17 cellular contexts compared by ENCODE assay signal in the genomic region with DNA sequence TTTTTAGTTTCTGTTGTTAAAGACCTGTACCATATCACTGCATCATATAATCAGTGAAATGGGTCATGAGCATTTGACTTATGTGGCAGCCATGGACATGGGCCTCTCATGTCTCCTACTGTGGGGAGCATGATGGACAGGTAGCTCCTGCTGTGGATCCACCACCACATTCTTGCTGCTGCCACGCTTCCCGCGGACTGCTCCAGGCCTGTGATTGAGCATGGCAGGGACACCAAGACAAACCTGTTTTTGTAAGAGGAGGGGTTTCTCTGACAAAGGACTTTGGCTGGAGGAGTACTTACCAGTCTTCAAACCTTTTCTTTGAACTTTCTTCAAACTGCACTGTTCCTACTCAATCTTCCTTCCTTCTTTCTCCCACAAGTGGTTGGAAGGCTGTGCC. TPM values are rescaled to one million over a fixed set of nuclear protein-coding genes. Genes with fewer than 3 reads are reported as not detected.
DNase-seq lines count a peak whose midpoint lies in the region; FAIRE-seq and TF ChIP-seq lines count a peak whose summit lies in the region.
"Had no signal": no experiment of that assay in that cellular context is flagged by ENCODE, and none has a peak within 500 bp of the region (broad histone marks: within the 10 kb centered on the region; RNA-seq: fewer than 3 reads in every experiment).

No MANE protein-coding gene starts in this region.

- H3K27me3 ChIP-seq in H1 (replicated peaks in 1 of 4; ENCODE audit: control insufficient read depth in 3 of 4, extremely low read depth in 1 of 4, insufficient read depth in 3 of 4, low read length in 3 of 4), result no peaks in the 10 kb centered on the region
- no peaks in the 10 kb centered on the region for H3K27me3 ChIP-seq in HAP-1 (ENCODE audit: low read depth)
- H3K27me3 ChIP-seq: BLaER1 had no signal

- peaks cover 0 to 5% (median 0%) of the 10 kb centered on the region in 4 experiments; a peak in 1 of 7 replicates for H3K4me1 ChIP-seq in H1 (replicated peaks in 1 of 4; ENCODE audit: control insufficient read depth in 3 of 4, insufficient read depth in 4 of 4, low read length in 3 of 4)
- 0 out of 2 replicates have a peak, but pooled peaks cover 2% of the 10 kb centered on the region for H3K4me1 ChIP-seq in HAP-1
- H3K4me1 ChIP-seq: BLaER1 had no signal

- no peak for TF ChIP-seq EP300 in H1 (IDR thresholded peaks at IDR 0.05; ENCODE audit: borderline replicate concordance in 1 of 2, low read depth in 2 of 2, low read length in 2 of 2)

- no peak overlapping the region for H3K27ac ChIP-seq in H1 (ENCODE audit: low read depth, low read length)
- H3K27ac ChIP-seq: BLaER1 had no signal

- H3K27me3 Mint-ChIP-seq in activated CD4-positive, alpha-beta T cell treated with anti-CD3 and anti-CD28 coated beads, Interleukin-2, amount 10 ng/mL, durations not matched to agents 24 days and 14 days, result peaks cover 36% of the 10 kb centered on the region
- no peaks in the 10 kb centered on the region for H3K27me3 Mint-ChIP-seq in mesothelial cell of epicardium (ENCODE audit: low read depth)
- peaks cover 4% of the 10 kb centered on the region for H3K27me3 Mint-ChIP-seq in HFFc6 (ENCODE audit: insufficient read depth)

- H2AK5ac ChIP-seq in H1 (ENCODE audit: low read depth, low read length), result no peak overlapping the region

- no peak overlapping the region for H3K9ac ChIP-seq in H1 (replicated peaks in 1 of 4; ENCODE audit: extremely low read depth in 1 of 4, low read depth in 3 of 4, low read length in 3 of 4)
- H3K9ac ChIP-seq: BLaER1 had no signal

- H3K23ac ChIP-seq in H1 (ENCODE audit: insufficient read length), result no peak overlapping the region

- H3K36me3 Mint-ChIP-seq in activated CD4-positive, alpha-beta T cell treated with anti-CD3 and anti-CD28 coated beads, Interleukin-2, amount 10 ng/mL, durations not matched to agents 24 days and 14 days (ENCODE audit: low read depth), result no peaks in the 10 kb centered on the region
- H3K36me3 Mint-ChIP-seq in mesothelial cell of epicardium (no peaks in the 10 kb centered on the region), HFFc6 (ENCODE audit: low read depth) (no peaks in the 10 kb centered on the region)
- H3K36me3 Mint-ChIP-seq: CD8-positive, alpha-beta memory T cell had no signal

- H3K4me1 Mint-ChIP-seq in activated CD4-positive, alpha-beta T cell treated with anti-CD3 and anti-CD28 coated beads, Interleukin-2, amount 10 ng/mL, durations not matched to agents 24 days and 14 days, result peaks cover 5% of the 10 kb centered on the region
- H3K4me1 Mint-ChIP-seq in mesothelial cell of epicardium (peaks cover 28% of the 10 kb centered on the region), HFFc6 (ENCODE audit: low read depth) (peaks cover 8% of the 10 kb centered on the region)
- H3K4me1 Mint-ChIP-seq: CD8-positive, alpha-beta memory T cell had no signal

- no peak for TF ChIP-seq RAD21 in H1 (IDR thresholded peaks at IDR 0.05 in 1 of 2, conservative IDR thresholded peaks at IDR 0.05 in 1 of 2; ENCODE audit: low read depth in 2 of 2, low read length in 2 of 2)

- H3K14ac ChIP-seq in H1 (ENCODE audit: insufficient read length), result no peak overlapping the region

- H3K4me2 ChIP-seq in H1 (ENCODE audit: insufficient read depth in 1 of 2, low read depth in 2 of 2, low read length in 2 of 2), result no peak overlapping the region
- H3K4me2 ChIP-seq: BLaER1 had no signal

- no peak for TF ChIP-seq CTCF in H1 (IDR thresholded peaks at IDR 0.05; ENCODE audit: control extremely low read depth in 1 of 3, insufficient read depth in 1 of 3, low read depth in 1 of 3, low read length in 3 of 3)
- no peak for TF ChIP-seq CTCF in mesothelial cell of epicardium (IDR thresholded peaks at IDR 0.05; ENCODE audit: unreplicated experiment)
- no peak for TF ChIP-seq CTCF in HFFc6 (IDR thresholded peaks at IDR 0.05)

- WGBS in H1 (ENCODE audit: extremely low coverage in 1 of 2, insufficient coverage in 1 of 2, insufficient read length in 1 of 2, insufficient replicate concordance in 2 of 2, low coverage in 1 of 2, low lambda C conversion rate in 2 of 2, missing lambda C conversion rate in 1 of 2), 2 experiments, result 89% methylated on average over 3 of the region's 3 CpGs; no CpG with 5 or more reads in 1 of the 2 experiments

- no peak overlapping the region for H2BK12ac ChIP-seq in H1 (ENCODE audit: low read depth, low read length)

- no peaks in the 10 kb centered on the region for H3K9me3 Mint-ChIP-seq in activated CD4-positive, alpha-beta T cell treated with anti-CD3 and anti-CD28 coated beads, Interleukin-2, amount 10 ng/mL, durations not matched to agents 24 days and 14 days
- H3K9me3 Mint-ChIP-seq in mesothelial cell of epicardium, result no peaks in the 10 kb centered on the region
- no peaks in the 10 kb centered on the region for H3K9me3 Mint-ChIP-seq in HFFc6
- H3K9me3 Mint-ChIP-seq: CD8-positive, alpha-beta memory T cell had no signal

- H2BK5ac ChIP-seq in H1 (ENCODE audit: low read depth, low read length), result no peak overlapping the region

- no peaks in the 10 kb centered on the region for H4K20me1 ChIP-seq in H1 (replicated peaks in 1 of 2; ENCODE audit: control insufficient read depth in 1 of 2, insufficient read depth in 2 of 2, low read length in 2 of 2)
- H4K20me1 ChIP-seq: BLaER1 had no signal

- CTCF ChIA-PET in H1 (lab: Charles Lee; ENCODE audit: partially characterized antibody), result no interaction called here

- no peak overlapping the region for H3K4me3 Mint-ChIP-seq in activated CD4-positive, alpha-beta T cell treated with anti-CD3 and anti-CD28 coated beads, Interleukin-2, amount 10 ng/mL, durations not matched to agents 24 days and 14 days
- H3K4me3 Mint-ChIP-seq in mesothelial cell of epicardium (no peak overlapping the region), HFFc6 (no peak overlapping the region)
- H3K4me3 Mint-ChIP-seq: CD8-positive, alpha-beta memory T cell had no signal

- H3K36me3 ChIP-seq in H1 (ENCODE audit: control insufficient read depth in 2 of 4, insufficient read depth in 4 of 4, low read length in 3 of 4) (no peaks in the 10 kb centered on the region), HAP-1 (replicated peaks) (no peaks in the 10 kb centered on the region)
- H3K36me3 ChIP-seq: BLaER1 had no signal

- no peak overlapping the region for H3K18ac ChIP-seq in H1 (ENCODE audit: extremely low read depth, low read length)

- peak; percentile 39 for FAIRE-seq in H1 (lab: Jason Lieb, UNC)
- FAIRE-seq: GM12878 had no signal

- no peak overlapping the region for H3K4me3 ChIP-seq in H1 (ENCODE audit: extremely low read depth in 1 of 4, insufficient read depth in 2 of 4, low read depth in 3 of 4, low read length in 4 of 4)
- no peak overlapping the region for H3K4me3 ChIP-seq in HAP-1
- H3K4me3 ChIP-seq: BLaER1, GM12878 had no signal

- H3K9me3 ChIP-seq in H1 (ENCODE audit: insufficient read depth in 2 of 2, low read depth in 1 of 2, low read length in 1 of 2), result no peaks in the 10 kb centered on the region
- H3K9me3 ChIP-seq in HAP-1, result no peaks in the 10 kb centered on the region
- H3K9me3 ChIP-seq: BLaER1 had no signal

- DNase-seq in activated CD4-positive, alpha-beta T cell treated with anti-CD3 and anti-CD28 coated beads, Interleukin-2, amount 10 ng/mL, durations not matched to agents 24 days and 14 days, result peak; percentile 44
- no peak for DNase-seq in activated CD4-positive, alpha-beta T cell treated with anti-CD3 and anti-CD28 coated beads for 1 hour
- DNase-seq in H1 (ENCODE audit: low read depth in 1 of 2, low spot score in 2 of 2), result no peak
- no peak for DNase-seq in mesothelial cell of epicardium (ENCODE audit: low spot score in 2 of 2, unreplicated experiment in 2 of 2)
- no peak for DNase-seq in HuH-7.5 (ENCODE audit: low spot score)
- DNase-seq in HFFc6, result no peak
- no peak for DNase-seq in HAP-1 (ENCODE audit: low spot score in 2 of 2)
- DNase-seq: 8988T; AML-193; CD8-positive, alpha-beta memory T cell; DMS 273 treated with DMSO at 0.1 percent for 48 hours had no signal

- intact Hi-C loops in activated CD4-positive, alpha-beta T cell treated with anti-CD3 and anti-CD28 coated beads, Interleukin-2, amount 10 ng/mL, durations not matched to agents 24 days and 14 days (cut with micrococcal nuclease), result loop anchor here (10.0 kb wide), 1 partner anchor 119 kb away; no protein-coding TSS in a partner anchor

- POLR2A ChIA-PET in H1 (lab: Charles Lee; ENCODE audit: partially characterized antibody), result no interaction called here

- no peak for TF ChIP-seq POLR2A in H1 (IDR thresholded peaks at IDR 0.05; ENCODE audit: control extremely low read depth in 1 of 2, low read depth in 2 of 2, low read length in 2 of 2)

- no peak overlapping the region for H4K8ac ChIP-seq in H1 (ENCODE audit: extremely low read depth, insufficient read depth, low read length)

- no peak overlapping the region for H3K27ac Mint-ChIP-seq in activated CD4-positive, alpha-beta T cell treated with anti-CD3 and anti-CD28 coated beads, Interleukin-2, amount 10 ng/mL, durations not matched to agents 24 days and 14 days
- H3K27ac Mint-ChIP-seq in mesothelial cell of epicardium (peak overlapping the region; percentile 44), HFFc6 (no peak overlapping the region)
- H3K27ac Mint-ChIP-seq: CD8-positive, alpha-beta memory T cell had no signal

- H3K23me2 ChIP-seq in H1 (ENCODE audit: low read depth, low read length), result no peaks in the 10 kb centered on the region

- H2AFZ ChIP-seq in H1 (ENCODE audit: low read length), result no peak overlapping the region

- in situ Hi-C loops in HAP-1 (cut with MboI; ENCODE audit: low sequenced_read_pairs), result no loop called here

- H2BK20ac ChIP-seq in H1 (ENCODE audit: low read length), result no peak overlapping the region

- no peak overlapping the region for H2BK120ac ChIP-seq in H1 (replicated peaks; ENCODE audit: low read depth, low read length)

- no peak overlapping the region for H3K4ac ChIP-seq in H1 (replicated peaks; ENCODE audit: insufficient read length, low read depth, low read length)

- H4K5ac ChIP-seq in H1 (ENCODE audit: insufficient read length, low read depth, low read length), result no peak overlapping the region

- no peak overlapping the region for H4K91ac ChIP-seq in H1 (replicated peaks; ENCODE audit: insufficient read length, low read length)

- no peak overlapping the region for H3K56ac ChIP-seq in H1 (replicated peaks; ENCODE audit: insufficient read length, low read depth, low read length)

- H3K79me1 ChIP-seq in H1 (ENCODE audit: low read depth, low read length), result no peaks in the 10 kb centered on the region

- no peaks in the 10 kb centered on the region for H3K79me2 ChIP-seq in H1 (ENCODE audit: control insufficient read depth in 1 of 2, insufficient read depth in 2 of 2, low read length in 2 of 2)

- no peak overlapping the region for H2BK15ac ChIP-seq in H1 (ENCODE audit: low read length)

RNA-seq across cellular contexts. Expression of gene P2RY14, which starts 17.9 kb away (rescaled TPM):
- 2.5 and 3.0 TPM in 2 replicates for total RNA-seq in activated CD4-positive, alpha-beta T cell treated with anti-CD3 and anti-CD28 coated beads, Interleukin-2, amount 10 ng/mL, durations not matched to agents 24 days and 14 days
- total RNA-seq in H1 (2021; fragmentation: NEBNext Ultra II Directional; extraction: Animal tissue kit (Norgen Biotek cat#: 25700)), result not detected in 2 replicates
- not detected in 2 replicates for polyA plus RNA-seq in H1 (2011; rRNA removed)
- not detected for polyA plus RNA-seq in H1 (2011; cell fraction: cytosol; rRNA removed)
- polyA plus RNA-seq in H1 (2011; cell fraction: nucleus; rRNA removed), result not detected
- 0.07 to 0.09 TPM in 2 of 4 replicates, not detected in the others for polyA plus RNA-seq in H1 (2012, experiment 1 of 2)
- not detected for polyA plus RNA-seq in H1 (2012, experiment 2 of 2)
- not detected for polyA plus RNA-seq in H1 (2013, experiment 1 of 2)
- not detected for polyA plus RNA-seq in H1 (2013, experiment 2 of 2)
- not detected in 2 replicates for polyA minus RNA-seq in H1 (2011; rRNA and poly(A)+ RNA removed)
- polyA minus RNA-seq in H1 (2011; cell fraction: cytosol; rRNA and poly(A)+ RNA removed), result not detected
- polyA minus RNA-seq in H1 (2011; cell fraction: nucleus; rRNA and poly(A)+ RNA removed), result not detected
- 0.11 TPM in 1 of 3 replicates, not detected in the others for total RNA-seq in mesothelial cell of epicardium
- not detected for total RNA-seq in HFFc6 (2021; fragmentation: NEBNext Ultra II Directional; extraction: Animal tissue kit (Norgen Biotek cat#: 25700))
- total RNA-seq: Daoy, G401, H4, HT1080 had no signal

RNA-seq across cellular contexts. Expression of gene GPR87, which starts 20.4 kb away (rescaled TPM):
- 1.0 and 1.4 TPM in 2 replicates for total RNA-seq in activated CD4-positive, alpha-beta T cell treated with anti-CD3 and anti-CD28 coated beads, Interleukin-2, amount 10 ng/mL, durations not matched to agents 24 days and 14 days
- total RNA-seq in H1 (2021; fragmentation: NEBNext Ultra II Directional; extraction: Animal tissue kit (Norgen Biotek cat#: 25700)), result not detected in 2 replicates
- 0.05 and 0.06 TPM in 2 replicates for polyA plus RNA-seq in H1 (2011; rRNA removed)
- not detected for polyA plus RNA-seq in H1 (2011; cell fraction: cytosol; rRNA removed)
- not detected for polyA plus RNA-seq in H1 (2011; cell fraction: nucleus; rRNA removed)
- polyA plus RNA-seq in H1 (2012, experiment 1 of 2), result 0.11 to 0.31 TPM (median 0.27 TPM) in 3 of 4 replicates, not detected in the other
- polyA plus RNA-seq in H1 (2012, experiment 2 of 2), result not detected
- 0.12 TPM for polyA plus RNA-seq in H1 (2013, experiment 1 of 2)
- polyA plus RNA-seq in H1 (2013, experiment 2 of 2), result 0.22 TPM
- not detected in 2 replicates for polyA minus RNA-seq in H1 (2011; rRNA and poly(A)+ RNA removed)
- not detected for polyA minus RNA-seq in H1 (2011; cell fraction: cytosol; rRNA and poly(A)+ RNA removed)
- 0.60 TPM for polyA minus RNA-seq in H1 (2011; cell fraction: nucleus; rRNA and poly(A)+ RNA removed)
- 2.9 to 3.3 TPM (median 3.2 TPM) in 3 replicates for total RNA-seq in mesothelial cell of epicardium
- not detected for total RNA-seq in HFFc6 (2021; fragmentation: NEBNext Ultra II Directional; extraction: Animal tissue kit (Norgen Biotek cat#: 25700))
- total RNA-seq: H4 had no signal
- polyA plus RNA-seq: CD8-positive, alpha-beta memory T cell had no signal

RNA-seq across cellular contexts. Expression of gene P2RY13, which starts 33.1 kb away (rescaled TPM):
- total RNA-seq in activated CD4-positive, alpha-beta T cell treated with anti-CD3 and anti-CD28 coated beads, Interleukin-2, amount 10 ng/mL, durations not matched to agents 24 days and 14 days, result not detected in 2 replicates
- not detected in 2 replicates for total RNA-seq in H1 (2021; fragmentation: NEBNext Ultra II Directional; extraction: Animal tissue kit (Norgen Biotek cat#: 25700))
- polyA plus RNA-seq in H1 (2011; rRNA removed), result not detected in 2 replicates
- not detected for polyA plus RNA-seq in H1 (2011; cell fraction: cytosol; rRNA removed)
- polyA plus RNA-seq in H1 (2011; cell fraction: nucleus; rRNA removed), result not detected
- polyA plus RNA-seq in H1 (2012, experiment 1 of 2), result not detected in 4 replicates
- polyA plus RNA-seq in H1 (2012, experiment 2 of 2), result not detected
- not detected for polyA plus RNA-seq in H1 (2013, experiment 1 of 2)
- not detected for polyA plus RNA-seq in H1 (2013, experiment 2 of 2)
- not detected in 2 replicates for polyA minus RNA-seq in H1 (2011; rRNA and poly(A)+ RNA removed)
- not detected for polyA minus RNA-seq in H1 (2011; cell fraction: cytosol; rRNA and poly(A)+ RNA removed)
- not detected for polyA minus RNA-seq in H1 (2011; cell fraction: nucleus; rRNA and poly(A)+ RNA removed)
- not detected in 3 replicates for total RNA-seq in mesothelial cell of epicardium
- not detected for total RNA-seq in HFFc6 (2021; fragmentation: NEBNext Ultra II Directional; extraction: Animal tissue kit (Norgen Biotek cat#: 25700))
- total RNA-seq: CD8-positive, alpha-beta memory T cell; Daoy; G401; GM12878; H4; HT1080 had no signal
- polyA plus RNA-seq: CD8-positive, alpha-beta memory T cell; GM12878 had no signal
